ENCODE assay signal across 8 cellular contexts in genomic region chr6:134174790-134175531, GRCh38.
DNase-seq lines count a peak whose midpoint lies in the region; ATAC-seq and TF ChIP-seq lines count a peak whose summit lies in the region.

No MANE protein-coding gene starts in this region.

- peaks cover 82% of the 10 kb centered on the region for H3K4me1 ChIP-seq in left ventricle myocardium inferior
- H3K4me1 ChIP-seq in psoas muscle, result peaks cover 42% of the 10 kb centered on the region
- no peaks in the 10 kb centered on the region for H3K4me1 ChIP-seq in urinary bladder (ENCODE audit: insufficient read depth)

- peak; percentile 19 for TF ChIP-seq CTCF in GM13976 (IDR thresholded peaks at IDR 0.05; ENCODE audit: borderline replicate concordance, control extremely low read depth, extremely low read depth, insufficient read depth, missing control alignments)
- TF ChIP-seq CTCF in left ventricle myocardium inferior (IDR thresholded peaks at IDR 0.05; ENCODE audit: borderline replicate concordance), result no peak
- TF ChIP-seq CTCF in psoas muscle (IDR thresholded peaks at IDR 0.05), result peak; percentile 7

- in situ Hi-C loops in GM13976 (cut with MboI; ENCODE audit: low sequenced_read_pairs, unreplicated experiment), result loop anchor here (10.0 to 25.0 kb wide), 2 partner anchors 640 to 1262 kb away; no protein-coding TSS in a partner anchor

- H3K9me3 ChIP-seq in left ventricle myocardium inferior (replicated peaks) (no peaks in the 10 kb centered on the region), psoas muscle (no peaks in the 10 kb centered on the region)

- DNase-seq in GM13976 (ENCODE audit: low spot score), result peak; percentile 94
- peak; percentile 90 to 97 (median 96) for DNase-seq in NCI-H1417 (lab: John Stamatoyannopoulos, UW)
- peak; percentile 83 to 93 (median 92) for DNase-seq in T-helper 1 cell
- DNase-seq in amniotic stem cell (lab: John Stamatoyannopoulos, UW), result peak; percentile 87
- peak; percentile 94 for DNase-seq in left ventricle myocardium inferior
- DNase-seq in psoas muscle, result peak; percentile 93 to 97

- WGBS in psoas muscle, 3 donors, result 0 to 1% (median 1%) methylated on average over 72 to 97 of the region's 97 CpGs
- WGBS in urinary bladder, result under 1% methylated on average over 97 of the region's 97 CpGs

- H3K36me3 ChIP-seq in left ventricle myocardium inferior, result peaks cover 35% of the 10 kb centered on the region
- peaks cover 13 to 39% of the 10 kb centered on the region in 2 donors for H3K36me3 ChIP-seq in psoas muscle (ENCODE audit: insufficient read depth in 1 of 2, low read depth in 1 of 2)
- H3K36me3 ChIP-seq in urinary bladder (ENCODE audit: insufficient read depth), result peaks cover 1% of the 10 kb centered on the region

- H3K4me3 ChIP-seq in left ventricle myocardium inferior (peak overlapping the region; percentile 86), psoas muscle (peak overlapping the region; percentile 90), urinary bladder (ENCODE audit: low read depth, low read length) (peak overlapping the region; percentile 80)

- peak overlapping the region; percentile 99 for H3K27ac ChIP-seq in left ventricle myocardium inferior (replicated peaks)
- peak overlapping the region; percentile 98 for H3K27ac ChIP-seq in psoas muscle
- peak overlapping the region; percentile 99 for H3K27ac ChIP-seq in urinary bladder (ENCODE audit: low read depth)

- ATAC-seq in HG02763 (IDR thresholded peaks at IDR 0.05; ENCODE audit: unreplicated experiment), result peak; percentile 77
- peak; percentile 77 to 84 (median 80) for ATAC-seq in psoas muscle

- intact Hi-C loops in left ventricle myocardium inferior (cut with micrococcal nuclease), result loop anchor here (5.0 kb wide), 2 partner anchors 467 to 647 kb away; no protein-coding TSS in a partner anchor
- intact Hi-C loops in psoas muscle (cut with DNase I), result loop anchor here (1.0 to 5.0 kb wide), 8 partner anchors 72 to 767 kb away; no protein-coding TSS in a partner anchor

- H3K27me3 ChIP-seq in left ventricle myocardium inferior (ENCODE audit: low read depth), result no peaks in the 10 kb centered on the region
- no peaks in the 10 kb centered on the region for H3K27me3 ChIP-seq in psoas muscle (ENCODE audit: insufficient read depth in 3 of 3, low read length in 2 of 3)

Comparison
In these comparisons a context has a peak if more than half of its experiments do, and no peak if none do; other contexts are left out.
1. Peak in every context shown above with its lines: DNase-seq, ATAC-seq, H3K4me3 ChIP-seq and H3K27ac ChIP-seq.